ENCODE assay signal across 8 cellular contexts in the genomic region with DNA sequence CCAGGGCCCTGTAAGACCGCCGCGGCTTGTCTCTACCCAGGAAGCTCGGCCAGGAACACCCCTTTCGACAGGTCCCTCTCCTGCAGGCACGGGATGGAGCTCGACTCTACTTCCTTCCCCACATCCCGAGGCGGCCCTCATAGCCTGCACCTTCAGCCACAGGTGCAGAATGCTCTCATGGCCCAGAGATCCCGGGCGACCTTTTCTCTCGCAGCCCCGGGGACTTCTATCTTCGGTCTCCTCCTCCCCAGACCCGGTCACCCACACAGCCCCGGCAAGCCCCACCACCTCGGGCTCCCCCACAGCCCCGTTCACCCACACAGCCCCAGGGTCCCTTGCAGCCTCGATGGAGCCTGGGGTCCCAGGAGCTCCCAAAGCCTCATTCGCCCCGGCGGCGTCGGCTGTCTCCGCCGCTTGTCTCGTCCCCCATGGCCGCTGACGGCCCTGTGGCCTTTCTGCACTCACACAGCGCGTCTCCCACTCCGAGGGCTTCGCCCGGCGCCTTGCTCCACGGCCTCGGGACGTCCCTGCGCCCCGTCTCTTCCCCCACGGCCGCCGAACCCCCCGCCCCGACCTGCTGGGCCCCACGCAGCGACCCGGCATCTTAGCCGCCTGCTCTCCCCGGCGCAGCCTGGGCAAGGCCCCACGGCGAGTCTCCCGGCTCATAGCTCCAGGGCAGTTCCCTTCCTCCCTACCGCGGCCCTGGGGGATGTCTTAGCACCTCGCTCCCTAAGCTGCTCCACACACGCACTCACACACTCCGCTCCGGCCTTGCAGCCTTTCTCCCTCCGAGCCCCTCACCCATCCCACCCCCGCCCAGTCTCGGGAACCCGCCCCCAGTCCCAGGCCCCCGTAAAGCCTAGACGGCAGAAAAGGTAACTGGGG. TPM values are rescaled to one million over a fixed set of nuclear protein-coding genes. Genes with fewer than 3 reads are reported as not detected.
DNase-seq lines count a peak whose midpoint lies in the region; ATAC-seq and TF ChIP-seq lines count a peak whose summit lies in the region.

No MANE protein-coding gene starts in this region.

- 0 to 1% methylated on average over 23 to 64 of the region's 66 CpGs for WGBS in body of pancreas, 2 donors
- 3% methylated on average over 38 of the region's 66 CpGs for WGBS in smooth muscle cell (ENCODE audit: low lambda C conversion rate)

- H2AFZ ChIP-seq in OCI-LY1 (ENCODE audit: low read length): no peak overlapping the region
- peak overlapping the region; percentile 73 for H2AFZ ChIP-seq in smooth muscle cell (ENCODE audit: low read depth)

- no peaks in the 10 kb centered on the region for H3K9me3 ChIP-seq in OCI-LY1 (ENCODE audit: low read length)
- H3K9me3 ChIP-seq in body of pancreas: no peaks in the 10 kb centered on the region
- no peaks in the 10 kb centered on the region for H3K9me3 ChIP-seq in smooth muscle cell (replicated peaks; ENCODE audit: low read depth)

- H3F3A ChIP-seq in OCI-LY1 (ENCODE audit: insufficient read depth, low read length) (no peaks in the 10 kb centered on the region; the same call in 1 of the 2 replicates), smooth muscle cell (ENCODE audit: low read depth) (peaks cover 6% of the 10 kb centered on the region)

- H3K27me3 ChIP-seq in OCI-LY1 (ENCODE audit: insufficient read depth, low read length) (no peaks in the 10 kb centered on the region), body of pancreas (no peaks in the 10 kb centered on the region), smooth muscle cell (ENCODE audit: low read depth) (no peaks in the 10 kb centered on the region)

- TF ChIP-seq POLR2A in body of pancreas (IDR thresholded peaks at IDR 0.05): no peak

- H3K4me1 ChIP-seq in OCI-LY1 (ENCODE audit: insufficient read depth, low read length, severe bottlenecking) (peaks cover 31% of the 10 kb centered on the region), body of pancreas (peaks cover 34% of the 10 kb centered on the region), smooth muscle cell (ENCODE audit: low read depth) (peaks cover 11% of the 10 kb centered on the region)

- peak overlapping the region; percentile 99 for H3K9ac ChIP-seq in OCI-LY1 (ENCODE audit: low read length)
- H3K9ac ChIP-seq in smooth muscle cell (ENCODE audit: low read depth): peak overlapping the region; percentile 96

- intact Hi-C loops in body of pancreas (cut with DNase I): no loop called here

- H3K27ac ChIP-seq in OCI-LY1 (ENCODE audit: low read depth, low read length, poor library complexity, severe bottlenecking): no peak overlapping the region
- H3K27ac ChIP-seq in body of pancreas: peak overlapping the region; percentile 64 to 87 (median 74)
- H3K27ac ChIP-seq in smooth muscle cell (ENCODE audit: low read depth): peak overlapping the region; percentile 96

- peak; percentile 22 for ATAC-seq in body of pancreas

- H3K4me2 ChIP-seq in OCI-LY1 (ENCODE audit: low read length): peak overlapping the region; percentile 98
- H3K4me2 ChIP-seq in smooth muscle cell: peak overlapping the region; percentile 90

- peak; percentile 37 for DNase-seq in COLO668 (lab: John Stamatoyannopoulos, UW; ENCODE audit: unreplicated experiment)
- DNase-seq in GOT3 (lab: John Stamatoyannopoulos, UW): peak; percentile 33
- peak in 2 of 4 donors; percentile 39 to 41 for DNase-seq in body of pancreas
- DNase-seq in iPS-NIHi7 (ENCODE audit: extremely low spot score): peak; percentile 38
- DNase-seq in smooth muscle cell (lab: John Stamatoyannopoulos, UW; ENCODE audit: unreplicated experiment): peak; percentile 71
- DNase-seq in epidermal melanocyte (ENCODE audit: insufficient read length, low spot score): no peak
- DNase-seq in globus pallidus (ENCODE audit: low spot score): no peak

- H3K36me3 ChIP-seq in OCI-LY1 (ENCODE audit: insufficient read depth, low read length) (peaks cover 31% of the 10 kb centered on the region), body of pancreas (replicated peaks in 1 of 2; ENCODE audit: insufficient read depth in 1 of 2, low read depth in 2 of 2) (no peaks in the 10 kb centered on the region), smooth muscle cell (ENCODE audit: low read depth) (peaks cover 3% of the 10 kb centered on the region)

- H4K20me1 ChIP-seq in OCI-LY1 (ENCODE audit: insufficient read depth, low read length): no peaks in the 10 kb centered on the region
- peaks cover 40% of the 10 kb centered on the region for H4K20me1 ChIP-seq in smooth muscle cell (ENCODE audit: low read depth)

- no peak for TF ChIP-seq CTCF in OCI-LY1 (IDR thresholded peaks at IDR 0.05; ENCODE audit: low read length)
- TF ChIP-seq CTCF in body of pancreas (IDR thresholded peaks at IDR 0.05): no peak
- no peak for TF ChIP-seq CTCF in smooth muscle cell (IDR thresholded peaks at IDR 0.05; ENCODE audit: borderline replicate concordance, insufficient read depth, poor library complexity, severe bottlenecking)

- H3K4me3 ChIP-seq in OCI-LY1 (ENCODE audit: low read depth, low read length, poor library complexity, severe bottlenecking) (peak overlapping the region; percentile 88), body of pancreas (peak overlapping the region; percentile 74 to 81), smooth muscle cell (peak overlapping the region; percentile 74)

- H3K79me2 ChIP-seq in OCI-LY1 (ENCODE audit: insufficient read depth, low read length) (peaks cover 6% of the 10 kb centered on the region; the same call in 1 of the 2 replicates), smooth muscle cell (ENCODE audit: low read depth) (peaks cover 45% of the 10 kb centered on the region)

- H3K9me2 ChIP-seq in OCI-LY1 (ENCODE audit: low read depth, low read length): no peaks in the 10 kb centered on the region

RNA-seq across cellular contexts. Expression of a gene that starts 0.6 kb away (rescaled TPM):
- 10 to 100 TPM in 1 of 2 donors, 1 to 10 TPM in 1; 6.9 to 13.5 TPM for total RNA-seq in body of pancreas
- 15.0 and 22.0 TPM in 2 replicates for total RNA-seq in smooth muscle cell
- polyA plus RNA-seq in smooth muscle cell: 4.9 and 6.3 TPM in 2 replicates

RNA-seq across cellular contexts. Expression of a gene that starts 1.0 kb away (rescaled TPM):
- total RNA-seq in body of pancreas: 10 to 100 TPM; 17.1 to 37.6 TPM
- 132 and 363 TPM in 2 replicates for total RNA-seq in smooth muscle cell
- polyA plus RNA-seq in smooth muscle cell: 431 and 468 TPM in 2 replicates

RNA-seq across cellular contexts. Expression of a gene that starts 11.5 kb away (rescaled TPM):
- total RNA-seq in body of pancreas: 1 to 10 TPM; 6.2 to 9.9 TPM
- 13.7 and 26.3 TPM in 2 replicates for total RNA-seq in smooth muscle cell
- polyA plus RNA-seq in smooth muscle cell: 57.5 and 59.1 TPM in 2 replicates

RNA-seq across cellular contexts. Expression of a gene that starts 11.7 kb away (rescaled TPM):
- total RNA-seq in body of pancreas: 1 to 10 TPM; 3.3 to 6.2 TPM
- total RNA-seq in smooth muscle cell: 3.3 and 5.5 TPM in 2 replicates
- 5.8 and 6.5 TPM in 2 replicates for polyA plus RNA-seq in smooth muscle cell

Comparison
In these comparisons a context has a peak if more than half of its experiments do, and no peak if none do; other contexts are left out.
1. DNase-seq: peak in COLO668 (single experiment), GOT3 (single experiment), iPS-NIHi7 (single experiment) and smooth muscle cell (single experiment); none in epidermal melanocyte (single experiment) and globus pallidus (single experiment).
2. Peak in every context shown above with its lines, with median percentiles within 50 percentile points of each other: H3K4me3 ChIP-seq.